ENCODE assay signal across 1 cellular context in the genomic region with DNA sequence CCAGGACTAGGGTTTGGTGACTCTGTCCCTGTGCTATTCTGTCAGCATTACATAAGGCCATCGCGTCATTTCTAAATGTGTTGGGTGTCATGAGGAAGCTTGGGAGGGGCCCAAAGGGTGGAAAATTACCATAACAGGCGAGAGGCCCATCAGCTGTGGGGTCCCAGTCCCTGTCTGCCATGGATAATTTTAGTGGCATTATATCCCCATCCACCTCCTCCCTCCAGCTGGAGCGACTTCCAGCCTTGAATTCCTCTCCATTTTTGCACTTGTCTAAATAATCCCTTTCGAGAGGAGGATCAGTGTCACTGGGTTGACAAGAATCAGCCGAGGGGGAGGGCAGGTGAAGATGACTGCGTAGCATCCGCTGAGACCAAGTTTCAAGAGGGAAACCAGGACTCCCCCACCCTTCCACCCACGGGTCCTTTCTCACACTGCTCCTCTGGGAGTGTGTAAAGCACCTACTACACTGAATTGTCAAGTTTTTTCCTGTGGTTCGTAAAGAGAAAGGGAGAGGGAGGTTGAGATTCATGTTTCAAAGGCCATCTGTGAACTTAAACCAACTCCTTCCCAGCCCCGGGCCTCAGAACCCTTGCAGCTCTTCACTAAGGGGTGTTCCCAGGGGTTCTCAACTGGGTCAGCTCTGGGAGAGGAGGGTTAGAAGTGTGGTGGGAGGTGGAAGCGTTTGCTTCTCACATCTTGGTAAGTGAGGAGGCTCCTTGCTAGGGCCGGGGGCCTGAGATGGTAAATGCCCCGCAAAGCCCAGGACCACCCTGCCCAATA.
TF ChIP-seq lines count a peak whose summit lies in the region.

No MANE protein-coding gene starts in this region.

TF ChIP-seq in GM23338, 12 proteins besides CTCF, POLR2A, EP300 and RAD21 (continued from another document):
- TF ChIP-seq, protein P1, sequence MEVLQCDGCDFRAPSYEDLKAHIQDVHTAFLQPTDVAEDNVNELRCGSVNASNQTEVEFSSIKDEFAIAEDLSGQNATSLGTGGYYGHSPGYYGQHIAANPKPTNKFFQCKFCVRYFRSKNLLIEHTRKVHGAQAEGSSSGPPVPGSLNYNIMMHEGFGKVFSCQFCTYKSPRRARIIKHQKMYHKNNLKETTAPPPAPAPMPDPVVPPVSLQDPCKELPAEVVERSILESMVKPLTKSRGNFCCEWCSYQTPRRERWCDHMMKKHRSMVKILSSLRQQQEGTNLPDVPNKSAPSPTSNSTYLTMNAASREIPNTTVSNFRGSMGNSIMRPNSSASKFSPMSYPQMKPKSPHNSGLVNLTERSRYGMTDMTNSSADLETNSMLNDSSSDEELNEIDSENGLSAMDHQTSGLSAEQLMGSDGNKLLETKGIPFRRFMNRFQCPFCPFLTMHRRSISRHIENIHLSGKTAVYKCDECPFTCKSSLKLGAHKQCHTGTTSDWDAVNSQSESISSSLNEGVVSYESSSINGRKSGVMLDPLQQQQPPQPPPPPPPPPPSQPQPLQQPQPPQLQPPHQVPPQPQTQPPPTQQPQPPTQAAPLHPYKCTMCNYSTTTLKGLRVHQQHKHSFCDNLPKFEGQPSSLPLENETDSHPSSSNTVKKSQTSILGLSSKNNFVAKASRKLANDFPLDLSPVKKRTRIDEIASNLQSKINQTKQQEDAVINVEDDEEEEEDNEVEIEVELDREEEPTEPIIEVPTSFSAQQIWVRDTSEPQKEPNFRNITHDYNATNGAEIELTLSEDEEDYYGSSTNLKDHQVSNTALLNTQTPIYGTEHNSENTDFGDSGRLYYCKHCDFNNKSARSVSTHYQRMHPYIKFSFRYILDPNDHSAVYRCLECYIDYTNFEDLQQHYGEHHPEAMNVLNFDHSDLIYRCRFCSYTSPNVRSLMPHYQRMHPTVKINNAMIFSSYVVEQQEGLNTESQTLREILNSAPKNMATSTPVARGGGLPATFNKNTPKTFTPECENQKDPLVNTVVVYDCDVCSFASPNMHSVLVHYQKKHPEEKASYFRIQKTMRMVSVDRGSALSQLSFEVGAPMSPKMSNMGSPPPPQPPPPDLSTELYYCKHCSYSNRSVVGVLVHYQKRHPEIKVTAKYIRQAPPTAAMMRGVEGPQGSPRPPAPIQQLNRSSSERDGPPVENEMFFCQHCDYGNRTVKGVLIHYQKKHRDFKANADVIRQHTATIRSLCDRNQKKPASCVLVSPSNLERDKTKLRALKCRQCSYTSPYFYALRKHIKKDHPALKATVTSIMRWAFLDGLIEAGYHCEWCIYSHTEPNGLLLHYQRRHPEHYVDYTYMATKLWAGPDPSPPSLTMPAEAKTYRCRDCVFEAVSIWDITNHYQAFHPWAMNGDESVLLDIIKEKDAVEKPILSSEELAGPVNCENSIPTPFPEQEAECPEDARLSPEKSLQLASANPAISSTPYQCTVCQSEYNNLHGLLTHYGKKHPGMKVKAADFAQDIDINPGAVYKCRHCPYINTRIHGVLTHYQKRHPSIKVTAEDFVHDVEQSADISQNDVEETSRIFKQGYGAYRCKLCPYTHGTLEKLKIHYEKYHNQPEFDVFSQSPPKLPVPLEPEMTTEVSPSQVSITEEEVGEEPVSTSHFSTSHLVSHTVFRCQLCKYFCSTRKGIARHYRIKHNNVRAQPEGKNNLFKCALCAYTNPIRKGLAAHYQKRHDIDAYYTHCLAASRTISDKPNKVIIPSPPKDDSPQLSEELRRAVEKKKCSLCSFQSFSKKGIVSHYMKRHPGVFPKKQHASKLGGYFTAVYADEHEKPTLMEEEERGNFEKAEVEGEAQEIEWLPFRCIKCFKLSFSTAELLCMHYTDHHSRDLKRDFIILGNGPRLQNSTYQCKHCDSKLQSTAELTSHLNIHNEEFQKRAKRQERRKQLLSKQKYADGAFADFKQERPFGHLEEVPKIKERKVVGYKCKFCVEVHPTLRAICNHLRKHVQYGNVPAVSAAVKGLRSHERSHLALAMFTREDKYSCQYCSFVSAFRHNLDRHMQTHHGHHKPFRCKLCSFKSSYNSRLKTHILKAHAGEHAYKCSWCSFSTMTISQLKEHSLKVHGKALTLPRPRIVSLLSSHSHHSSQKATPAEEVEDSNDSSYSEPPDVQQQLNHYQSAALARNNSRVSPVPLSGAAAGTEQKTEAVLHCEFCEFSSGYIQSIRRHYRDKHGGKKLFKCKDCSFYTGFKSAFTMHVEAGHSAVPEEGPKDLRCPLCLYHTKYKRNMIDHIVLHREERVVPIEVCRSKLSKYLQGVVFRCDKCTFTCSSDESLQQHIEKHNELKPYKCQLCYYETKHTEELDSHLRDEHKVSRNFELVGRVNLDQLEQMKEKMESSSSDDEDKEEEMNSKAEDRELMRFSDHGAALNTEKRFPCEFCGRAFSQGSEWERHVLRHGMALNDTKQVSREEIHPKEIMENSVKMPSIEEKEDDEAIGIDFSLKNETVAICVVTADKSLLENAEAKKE (CRISPR knock-in tag; IDR thresholded peaks at IDR 0.05): no peak
